11 cellular contexts compared by ENCODE assay signal in genomic region chr14:105059035-105059916, GRCh38. TPM values are rescaled to one million over a fixed set of nuclear protein-coding genes. Genes with fewer than 3 reads are reported as not detected.
DNase-seq lines count a peak whose midpoint lies in the region; ATAC-seq, FAIRE-seq and TF ChIP-seq lines count a peak whose summit lies in the region.
"Had no signal": no experiment of that assay in that cellular context is flagged by ENCODE, and none has a peak within 500 bp of the region (broad histone marks: within the 10 kb centered on the region; RNA-seq: fewer than 3 reads in every experiment).

No MANE protein-coding gene starts in this region.

- H3K36me3 ChIP-seq in HepG2 (replicated peaks in 1 of 2; ENCODE audit: control insufficient read depth in 1 of 2, insufficient read depth in 2 of 2, low read length in 2 of 2): no peaks in the 10 kb centered on the region
- H3K36me3 ChIP-seq in transverse colon: no peaks in the 10 kb centered on the region

- in situ Hi-C loops in HepG2 (cut with HindIII; ENCODE audit: extremely low pct_ligation_motif_present, low pct_unique_long_range_greater_than_20kb): no loop called here
- in situ Hi-C loops in transverse colon (cut with MboI; ENCODE audit: low pct_ligation_motif_present in 1 of 4, low pct_unique_long_range_greater_than_20kb in 1 of 4, low sequenced_read_pairs in 3 of 4): no loop called here

- no peak for TF ChIP-seq EP300 in HepG2 (IDR thresholded peaks at IDR 0.05; ENCODE audit: low read depth in 2 of 2, low read length in 2 of 2)
- no peak for TF ChIP-seq EP300 in HepG2 (CRISPR knock-in tag; IDR thresholded peaks at IDR 0.05; ENCODE audit: borderline replicate concordance)
- TF ChIP-seq EP300 in transverse colon (IDR thresholded peaks at IDR 0.05; ENCODE audit: low read depth): no peak

- 0 out of 2 replicates have a peak, but pooled peaks have one; percentile 9 for TF ChIP-seq CTCF in HepG2 (CRISPR knock-in tag; IDR thresholded peaks at IDR 0.05)
- TF ChIP-seq CTCF in transverse colon (IDR thresholded peaks at IDR 0.05): no peak

- ATAC-seq in HepG2 (peak; percentile 35), HG02938 (IDR thresholded peaks at IDR 0.05; ENCODE audit: unreplicated experiment) (no peak)

- H3K27ac Mint-ChIP-seq in activated naive CD4-positive, alpha-beta T cell treated with anti-CD3 and anti-CD28 coated beads for 36 hours: peak overlapping the region; percentile 94

- intact Hi-C loops in activated naive CD4-positive, alpha-beta T cell treated with anti-CD3 and anti-CD28 coated beads for 36 hours (cut with micrococcal nuclease): loop anchor here (1.0 kb wide), 3 partner anchors 11 to 27 kb away; no protein-coding TSS in a partner anchor
- intact Hi-C loops in HepG2 (cut with micrococcal nuclease; ENCODE audit: unreplicated experiment): no loop called here
- intact Hi-C loops in transverse colon (cut with DNase I; ENCODE audit: low total_unique reads): no loop called here

- no peak overlapping the region for H3K4me3 ChIP-seq in HepG2 (replicated peaks in 1 of 3; ENCODE audit: insufficient read depth in 1 of 3, low read depth in 2 of 3, low read length in 3 of 3)
- no peak overlapping the region for H3K4me3 ChIP-seq in transverse colon

- no peaks in the 10 kb centered on the region for H3K79me2 ChIP-seq in HepG2 (ENCODE audit: insufficient read depth, low read length)

- no peak overlapping the region for H3K27ac ChIP-seq in HepG2 (ENCODE audit: extremely low read length, insufficient read depth, low read length)
- H3K27ac ChIP-seq in transverse colon: peak overlapping the region in 3 of 4 donors; percentile 24 to 75 (median 68)
- H3K27ac ChIP-seq: C4-2B had no signal

- H2AFZ ChIP-seq in HepG2 (ENCODE audit: low read length): no peak overlapping the region

- peak; percentile 83 for DNase-seq in activated effector memory CD4-positive, alpha-beta T cell treated with anti-CD3 and anti-CD28 coated beads, Interleukin-2, amount 50 U/mL, for 16 hours
- DNase-seq in activated effector memory CD4-positive, alpha-beta T cell treated with Interleukin-2 at 50 U/mL for 16 hours: no peak
- DNase-seq in activated naive CD4-positive, alpha-beta T cell treated with anti-CD3 and anti-CD28 coated beads for 36 hours: peak; percentile 87
- DNase-seq in HepG2 (ENCODE audit: low spot score): no peak
- no peak for DNase-seq in transverse colon
- no peak for DNase-seq in AML-193 (lab: John Stamatoyannopoulos, UW)
- no peak for DNase-seq in EL
- DNase-seq: small intestine had no signal

- peaks cover 17% of the 10 kb centered on the region for H3K36me3 Mint-ChIP-seq in activated naive CD4-positive, alpha-beta T cell treated with anti-CD3 and anti-CD28 coated beads for 36 hours (ENCODE audit: low read depth)

- no peak for FAIRE-seq in HepG2 (lab: Jason Lieb, UNC)
- FAIRE-seq: small intestine had no signal

- no peak overlapping the region for H3K9ac ChIP-seq in HepG2 (ENCODE audit: insufficient read depth, low read depth, low read length)

- TF ChIP-seq POLR2A in HepG2 (IDR thresholded peaks at IDR 0.05; ENCODE audit: insufficient read depth in 1 of 2, low read depth in 2 of 2, low read length in 2 of 2) (no peak), transverse colon (IDR thresholded peaks at IDR 0.05) (no peak)

- CTCF ChIA-PET in activated naive CD4-positive, alpha-beta T cell treated with anti-CD3 and anti-CD28 coated beads for 36 hours (lab: Charles Lee): interaction anchor here (0.6 to 5.4 kb wide), 9 partner anchors 12 to 223 kb away, joined by 3 to 53 read pairs (median 5); no protein-coding TSS in a partner anchor
- CTCF ChIA-PET in HepG2 (lab: Yijun Ruan, JAX; ENCODE audit: low intra/inter-chr PET ratio, low total read pairs): no interaction called here

- no peak overlapping the region for H3K4me2 ChIP-seq in HepG2 (ENCODE audit: low read depth, low read length)

- POLR2A ChIA-PET in HepG2 (lab: Yijun Ruan, JAX): no interaction called here

- H3K9me3 ChIP-seq in HepG2 (ENCODE audit: low read length) (no peaks in the 10 kb centered on the region), transverse colon (no peaks in the 10 kb centered on the region)

- H3K27me3 ChIP-seq in HepG2 (ENCODE audit: control insufficient read depth in 1 of 2, insufficient read depth in 2 of 2, low read length in 2 of 2): peaks cover 8 to 48% of the 10 kb centered on the region in 2 experiments
- H3K27me3 ChIP-seq in transverse colon: no peaks in the 10 kb centered on the region

- no peaks in the 10 kb centered on the region for H3K27me3 Mint-ChIP-seq in activated naive CD4-positive, alpha-beta T cell treated with anti-CD3 and anti-CD28 coated beads for 36 hours (ENCODE audit: low read depth)

- peaks cover 57% of the 10 kb centered on the region for H3K4me1 Mint-ChIP-seq in activated naive CD4-positive, alpha-beta T cell treated with anti-CD3 and anti-CD28 coated beads for 36 hours (ENCODE audit: low read depth)

- no peaks in the 10 kb centered on the region for H4K20me1 ChIP-seq in HepG2 (ENCODE audit: insufficient read depth, low read length)

- H3K4me3 Mint-ChIP-seq in activated naive CD4-positive, alpha-beta T cell treated with anti-CD3 and anti-CD28 coated beads for 36 hours: peak overlapping the region; percentile 28

- peaks cover 2% of the 10 kb centered on the region for H3K4me1 ChIP-seq in HepG2 (ENCODE audit: insufficient read depth, low read length)
- H3K4me1 ChIP-seq in transverse colon: peaks cover 0 to 28% (median 7%) of the 10 kb centered on the region in 4 donors

- no peak for TF ChIP-seq RAD21 in HepG2 (CRISPR knock-in tag; IDR thresholded peaks at IDR 0.05)

- WGBS in HepG2 (ENCODE audit: low lambda C conversion rate): 39% methylated on average over 14 of the region's 22 CpGs
- WGBS in transverse colon (ENCODE audit: low coverage in 1 of 2), 2 donors: 63 to 67% methylated on average over 5 to 22 of the region's 22 CpGs

- BruUV-seq in HepG2 (replicated peaks; lab: Mats Ljungman, UMichigan): no TSS peak

- H3K9me3 Mint-ChIP-seq in activated naive CD4-positive, alpha-beta T cell treated with anti-CD3 and anti-CD28 coated beads for 36 hours: no peaks in the 10 kb centered on the region

TF ChIP-seq in HepG2, 621 proteins besides CTCF, POLR2A, EP300 and RAD21 (continues in another document):
- TF ChIP-seq ARID2 (CRISPR knock-in tag; IDR thresholded peaks at IDR 0.05; ENCODE audit: borderline replicate concordance) (no peak), RBM39 (IDR thresholded peaks at IDR 0.05; ENCODE audit: low read depth, low read length, poor library complexity, severe bottlenecking) (no peak)

RNA-seq across cellular contexts. Expression of gene GPR132, which starts 6.0 kb away (rescaled TPM):
- total RNA-seq in activated naive CD4-positive, alpha-beta T cell treated with anti-CD3 and anti-CD28 coated beads for 36 hours: 10 to 100 TPM; 11.3 to 15.3 TPM
- not detected in 2 replicates for total RNA-seq in HepG2 (2016; rRNA removed; fragmentation: Illumina TruSeq; extraction: Trizol)
- not detected in 2 replicates for total RNA-seq in HepG2 (2016; cell fraction: cytosol; rRNA removed; fragmentation: Illumina TruSeq; extraction: Trizol; ENCODE audit: low read depth)
- total RNA-seq in HepG2 (2016; cell fraction: insoluble cytoplasmic fraction; rRNA removed; fragmentation: Illumina TruSeq; extraction: Trizol): not detected in 2 replicates
- not detected in 2 replicates for total RNA-seq in HepG2 (2016; cell fraction: membrane; rRNA removed; fragmentation: Illumina TruSeq; extraction: Trizol)
- not detected in 2 replicates for total RNA-seq in HepG2 (2016; cell fraction: nucleus; rRNA removed; fragmentation: Illumina TruSeq; extraction: Trizol)
- polyA plus RNA-seq in HepG2 (2011; rRNA removed): not detected in 2 replicates
- not detected in 2 replicates for polyA plus RNA-seq in HepG2 (2011; cell fraction: cytosol; rRNA removed)
- polyA plus RNA-seq in HepG2 (2011; cell fraction: nucleus; rRNA removed): 0.05 TPM in 1 of 2 replicates, not detected in the other
- polyA plus RNA-seq in HepG2 (2012): not detected in 2 replicates
- not detected in 2 replicates for polyA plus RNA-seq in HepG2 (2016; cell fraction: cytosol; fragmentation: Illumina TruSeq; extraction: Trizol; ENCODE audit: low read depth)
- not detected in 2 replicates for polyA plus RNA-seq in HepG2 (2016; cell fraction: insoluble cytoplasmic fraction; fragmentation: Illumina TruSeq; extraction: Trizol; ENCODE audit: low read depth)
- not detected in 2 replicates for polyA plus RNA-seq in HepG2 (2016; cell fraction: membrane; fragmentation: Illumina TruSeq; extraction: Trizol; ENCODE audit: low read depth)
- polyA plus RNA-seq in HepG2 (2016; cell fraction: nucleus; fragmentation: Illumina TruSeq; extraction: Trizol; ENCODE audit: insufficient read depth, low read depth): not detected in 2 replicates
- polyA minus RNA-seq in HepG2 (2011; rRNA and poly(A)+ RNA removed; ENCODE audit: low replicate concordance): 0.09 TPM in 1 of 2 replicates, not detected in the other
- polyA minus RNA-seq in HepG2 (2011; cell fraction: cytosol; rRNA and poly(A)+ RNA removed): not detected in 2 replicates
- not detected in 2 replicates for polyA minus RNA-seq in HepG2 (2011; cell fraction: nucleus; rRNA and poly(A)+ RNA removed)
- 10 to 100 TPM in 1 of 4 donors, 1 to 10 TPM in 1, under 1 TPM in 2; 0.20 to 11.6 (median 2.1) TPM for total RNA-seq in transverse colon
- polyA plus RNA-seq: fibroblast of lung had no signal

RNA-seq across cellular contexts. Expression of gene CDCA4, which starts 38.4 kb away (rescaled TPM):
- total RNA-seq in activated naive CD4-positive, alpha-beta T cell treated with anti-CD3 and anti-CD28 coated beads for 36 hours: 10 to 100 TPM; 59.6 to 60.4 TPM
- total RNA-seq in HepG2 (2016; rRNA removed; fragmentation: Illumina TruSeq; extraction: Trizol) (42.1 and 43.1 TPM in 2 replicates), transverse colon (1 to 10 TPM in 3 of 4 donors, under 1 TPM in 1; 0.80 to 7.5 (median 4.5) TPM)
- 9.0 and 12.4 TPM in 2 replicates for total RNA-seq in HepG2 (2016; cell fraction: cytosol; rRNA removed; fragmentation: Illumina TruSeq; extraction: Trizol; ENCODE audit: low read depth)
- 41.3 and 41.8 TPM in 2 replicates for total RNA-seq in HepG2 (2016; cell fraction: insoluble cytoplasmic fraction; rRNA removed; fragmentation: Illumina TruSeq; extraction: Trizol)
- 34.3 and 35.7 TPM in 2 replicates for total RNA-seq in HepG2 (2016; cell fraction: membrane; rRNA removed; fragmentation: Illumina TruSeq; extraction: Trizol)
- total RNA-seq in HepG2 (2016; cell fraction: nucleus; rRNA removed; fragmentation: Illumina TruSeq; extraction: Trizol): 19.4 and 21.5 TPM in 2 replicates
- polyA plus RNA-seq in HepG2 (2011; rRNA removed): 17.7 and 19.7 TPM in 2 replicates
- polyA plus RNA-seq in HepG2 (2011; cell fraction: cytosol; rRNA removed): 13.7 and 20.7 TPM in 2 replicates
- polyA plus RNA-seq in HepG2 (2011; cell fraction: nucleus; rRNA removed): 8.9 and 10.9 TPM in 2 replicates
- polyA plus RNA-seq in HepG2 (2012): 11.9 and 18.4 TPM in 2 replicates
- polyA plus RNA-seq in HepG2 (2016; cell fraction: cytosol; fragmentation: Illumina TruSeq; extraction: Trizol; ENCODE audit: low read depth): 7.6 and 8.1 TPM in 2 replicates
- polyA plus RNA-seq in HepG2 (2016; cell fraction: insoluble cytoplasmic fraction; fragmentation: Illumina TruSeq; extraction: Trizol; ENCODE audit: low read depth): 44.8 and 50.0 TPM in 2 replicates
- 24.5 and 25.1 TPM in 2 replicates for polyA plus RNA-seq in HepG2 (2016; cell fraction: membrane; fragmentation: Illumina TruSeq; extraction: Trizol; ENCODE audit: low read depth)
- 33.7 and 34.8 TPM in 2 replicates for polyA plus RNA-seq in HepG2 (2016; cell fraction: nucleus; fragmentation: Illumina TruSeq; extraction: Trizol; ENCODE audit: insufficient read depth, low read depth)
- polyA minus RNA-seq in HepG2 (2011; rRNA and poly(A)+ RNA removed; ENCODE audit: low replicate concordance): 30.0 and 31.4 TPM in 2 replicates
- 11.2 and 15.5 TPM in 2 replicates for polyA minus RNA-seq in HepG2 (2011; cell fraction: cytosol; rRNA and poly(A)+ RNA removed)
- 6.6 and 8.0 TPM in 2 replicates for polyA minus RNA-seq in HepG2 (2011; cell fraction: nucleus; rRNA and poly(A)+ RNA removed)

Comparison
In these comparisons a context has a peak if more than half of its experiments do, and no peak if none do; other contexts are left out.
1. DNase-seq: peak in activated effector memory CD4-positive, alpha-beta T cell treated with anti-CD3 and anti-CD28 coated beads, Interleukin-2, amount 50 U/mL, for 16 hours (single experiment) and activated naive CD4-positive, alpha-beta T cell treated with anti-CD3 and anti-CD28 coated beads for 36 hours (single experiment); none in activated effector memory CD4-positive, alpha-beta T cell treated with Interleukin-2 at 50 U/mL for 16 hours (single experiment), HepG2 (single experiment), transverse colon (single experiment), AML-193 (0 of 2) and EL (single experiment).